ENCODE assay signal across 1 cellular context in the genomic region with DNA sequence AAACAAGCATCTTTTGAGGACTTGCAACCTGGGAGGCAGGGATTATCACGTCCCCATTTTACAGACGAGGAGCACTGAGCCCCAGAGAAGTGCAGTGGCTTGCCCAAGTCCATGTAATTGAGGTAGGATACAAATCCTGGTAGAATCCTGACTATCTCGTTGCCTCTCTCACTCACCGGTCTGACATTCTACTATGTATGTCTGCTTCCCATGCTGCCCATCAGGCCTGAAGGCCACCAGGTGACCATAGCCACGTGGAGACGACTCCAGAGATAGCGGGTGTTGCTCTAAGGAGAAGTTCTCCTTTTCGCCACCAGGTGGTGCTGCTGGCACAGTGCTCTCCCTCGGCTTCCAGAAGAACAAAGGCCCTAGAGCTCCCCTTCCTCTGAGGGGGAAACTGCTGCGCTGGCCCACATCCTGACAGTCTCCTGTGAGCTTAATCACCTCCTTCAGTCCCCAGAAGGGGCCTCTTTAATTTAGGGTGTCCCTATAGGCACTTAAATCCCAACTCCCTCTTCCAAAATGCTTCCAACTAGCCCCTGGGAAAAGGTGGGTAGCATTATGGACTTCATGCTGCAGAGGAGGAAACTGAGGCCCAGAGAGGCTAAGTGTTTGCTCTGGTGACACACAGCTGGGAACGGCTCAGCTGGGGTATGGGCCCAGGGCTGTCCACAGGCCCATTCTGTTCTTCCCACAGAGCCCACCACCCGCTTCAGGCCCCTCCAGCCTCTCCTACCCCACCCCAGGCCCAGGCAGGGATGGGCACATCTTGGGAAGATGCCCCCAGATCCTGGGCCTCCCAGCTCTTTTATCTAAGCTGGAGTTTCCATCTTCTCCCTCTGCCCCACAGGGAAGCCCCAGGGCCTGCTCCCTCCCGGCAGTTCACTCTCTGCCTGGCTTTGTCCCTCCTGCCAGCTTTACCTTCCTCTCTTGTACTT.
TF ChIP-seq lines count a peak whose summit lies in the region.

No MANE protein-coding gene starts in this region.

TF ChIP-seq in HepG2, 621 proteins besides CTCF, POLR2A, EP300 and RAD21 (continues in another document):
- TF ChIP-seq SKI (IDR thresholded peaks at IDR 0.05; ENCODE audit: partially characterized antibody) = peak; percentile 18
- no peak for TF ChIP-seq HCFC1 (IDR thresholded peaks at IDR 0.05; ENCODE audit: low read depth, low read length)
- peak; percentile 56 for TF ChIP-seq SALL1 (CRISPR knock-in tag; IDR thresholded peaks at IDR 0.05)
- TF ChIP-seq ZFX (CRISPR knock-in tag; IDR thresholded peaks at IDR 0.05; ENCODE audit: low read depth) = 0 out of 2 replicates have a peak, but pooled peaks have one; percentile 39
- TF ChIP-seq, protein P1, sequence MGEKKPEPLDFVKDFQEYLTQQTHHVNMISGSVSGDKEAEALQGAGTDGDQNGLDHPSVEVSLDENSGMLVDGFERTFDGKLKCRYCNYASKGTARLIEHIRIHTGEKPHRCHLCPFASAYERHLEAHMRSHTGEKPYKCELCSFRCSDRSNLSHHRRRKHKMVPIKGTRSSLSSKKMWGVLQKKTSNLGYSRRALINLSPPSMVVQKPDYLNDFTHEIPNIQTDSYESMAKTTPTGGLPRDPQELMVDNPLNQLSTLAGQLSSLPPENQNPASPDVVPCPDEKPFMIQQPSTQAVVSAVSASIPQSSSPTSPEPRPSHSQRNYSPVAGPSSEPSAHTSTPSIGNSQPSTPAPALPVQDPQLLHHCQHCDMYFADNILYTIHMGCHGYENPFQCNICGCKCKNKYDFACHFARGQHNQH (CRISPR knock-in tag; IDR thresholded peaks at IDR 0.05) = 0 out of 2 replicates have a peak, but pooled peaks have one; percentile 32
- no peak for TF ChIP-seq TEAD3 (CRISPR knock-in tag; optimal IDR thresholded peaks at IDR 0.05; ENCODE audit: borderline replicate concordance)
- TF ChIP-seq IRF2 (CRISPR knock-in tag; IDR thresholded peaks at IDR 0.05) = 0 out of 2 replicates have a peak, but pooled peaks have one; percentile 59
- no peak for TF ChIP-seq ZNF468 (CRISPR knock-in tag; IDR thresholded peaks at IDR 0.05)
- no peak for TF ChIP-seq JUND (CRISPR knock-in tag; IDR thresholded peaks at IDR 0.05)
- 0 out of 2 replicates have a peak, but pooled peaks have one; percentile 3 for TF ChIP-seq SMAD1 (CRISPR knock-in tag; IDR thresholded peaks at IDR 0.05; ENCODE audit: borderline replicate concordance, low read depth)
- TF ChIP-seq FOSL2 (CRISPR knock-in tag; IDR thresholded peaks at IDR 0.05) = peak; percentile 34; the same call in 1 of the 2 replicates
- TF ChIP-seq GABPA (IDR thresholded peaks at IDR 0.05; ENCODE audit: low read depth, low read length) = no peak
- 0 out of 2 replicates have a peak, but pooled peaks have one; percentile 15 for TF ChIP-seq GABPA (CRISPR knock-in tag; IDR thresholded peaks at IDR 0.05; ENCODE audit: low read depth)
- TF ChIP-seq, protein P2, sequence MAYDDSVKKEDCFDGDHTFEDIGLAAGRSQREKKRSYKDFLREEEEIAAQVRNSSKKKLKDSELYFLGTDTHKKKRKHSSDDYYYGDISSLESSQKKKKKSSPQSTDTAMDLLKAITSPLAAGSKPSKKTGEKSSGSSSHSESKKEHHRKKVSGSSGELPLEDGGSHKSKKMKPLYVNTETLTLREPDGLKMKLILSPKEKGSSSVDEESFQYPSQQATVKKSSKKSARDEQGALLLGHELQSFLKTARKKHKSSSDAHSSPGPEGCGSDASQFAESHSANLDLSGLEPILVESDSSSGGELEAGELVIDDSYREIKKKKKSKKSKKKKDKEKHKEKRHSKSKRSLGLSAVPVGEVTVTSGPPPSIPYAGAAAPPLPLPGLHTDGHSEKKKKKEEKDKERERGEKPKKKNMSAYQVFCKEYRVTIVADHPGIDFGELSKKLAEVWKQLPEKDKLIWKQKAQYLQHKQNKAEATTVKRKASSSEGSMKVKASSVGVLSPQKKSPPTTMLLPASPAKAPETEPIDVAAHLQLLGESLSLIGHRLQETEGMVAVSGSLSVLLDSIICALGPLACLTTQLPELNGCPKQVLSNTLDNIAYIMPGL (CRISPR knock-in tag; IDR thresholded peaks at IDR 0.05; ENCODE audit: borderline replicate concordance in 1 of 2, low read depth in 1 of 2) = peak in 1 of 2 experiments; percentile 67; a peak in 2 of 4 replicates
- TF ChIP-seq FOXA3 (CRISPR knock-in tag; IDR thresholded peaks at IDR 0.05) = peak; percentile 37; the same call in 1 of the 2 replicates
- 0 out of 2 replicates have a peak, but pooled peaks have one; percentile 37 for TF ChIP-seq RNF2 (conservative IDR thresholded peaks at IDR 0.05; ENCODE audit: low read depth)
- TF ChIP-seq HNF4A (CRISPR knock-in tag; IDR thresholded peaks at IDR 0.05) = no peak
- peak; percentile 34; the same call in 1 of the 2 replicates for TF ChIP-seq SOX5 (CRISPR knock-in tag; IDR thresholded peaks at IDR 0.05; ENCODE audit: borderline replicate concordance)
- 0 out of 2 replicates have a peak, but pooled peaks have one; percentile 54 for TF ChIP-seq ZNF431 (CRISPR knock-in tag; IDR thresholded peaks at IDR 0.05; ENCODE audit: borderline replicate concordance, low read depth)
- TF ChIP-seq SAFB2 (CRISPR knock-in tag; IDR thresholded peaks at IDR 0.05; ENCODE audit: borderline replicate concordance, low read depth) = peak; percentile 16; the same call in 1 of the 2 replicates
- TF ChIP-seq, protein P3, sequence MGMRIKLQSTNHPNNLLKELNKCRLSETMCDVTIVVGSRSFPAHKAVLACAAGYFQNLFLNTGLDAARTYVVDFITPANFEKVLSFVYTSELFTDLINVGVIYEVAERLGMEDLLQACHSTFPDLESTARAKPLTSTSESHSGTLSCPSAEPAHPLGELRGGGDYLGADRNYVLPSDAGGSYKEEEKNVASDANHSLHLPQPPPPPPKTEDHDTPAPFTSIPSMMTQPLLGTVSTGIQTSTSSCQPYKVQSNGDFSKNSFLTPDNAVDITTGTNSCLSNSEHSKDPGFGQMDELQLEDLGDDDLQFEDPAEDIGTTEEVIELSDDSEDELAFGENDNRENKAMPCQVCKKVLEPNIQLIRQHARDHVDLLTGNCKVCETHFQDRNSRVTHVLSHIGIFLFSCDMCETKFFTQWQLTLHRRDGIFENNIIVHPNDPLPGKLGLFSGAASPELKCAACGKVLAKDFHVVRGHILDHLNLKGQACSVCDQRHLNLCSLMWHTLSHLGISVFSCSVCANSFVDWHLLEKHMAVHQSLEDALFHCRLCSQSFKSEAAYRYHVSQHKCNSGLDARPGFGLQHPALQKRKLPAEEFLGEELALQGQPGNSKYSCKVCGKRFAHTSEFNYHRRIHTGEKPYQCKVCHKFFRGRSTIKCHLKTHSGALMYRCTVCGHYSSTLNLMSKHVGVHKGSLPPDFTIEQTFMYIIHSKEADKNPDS (CRISPR knock-in tag; IDR thresholded peaks at IDR 0.05) = no peak
- TF ChIP-seq, protein P4, sequence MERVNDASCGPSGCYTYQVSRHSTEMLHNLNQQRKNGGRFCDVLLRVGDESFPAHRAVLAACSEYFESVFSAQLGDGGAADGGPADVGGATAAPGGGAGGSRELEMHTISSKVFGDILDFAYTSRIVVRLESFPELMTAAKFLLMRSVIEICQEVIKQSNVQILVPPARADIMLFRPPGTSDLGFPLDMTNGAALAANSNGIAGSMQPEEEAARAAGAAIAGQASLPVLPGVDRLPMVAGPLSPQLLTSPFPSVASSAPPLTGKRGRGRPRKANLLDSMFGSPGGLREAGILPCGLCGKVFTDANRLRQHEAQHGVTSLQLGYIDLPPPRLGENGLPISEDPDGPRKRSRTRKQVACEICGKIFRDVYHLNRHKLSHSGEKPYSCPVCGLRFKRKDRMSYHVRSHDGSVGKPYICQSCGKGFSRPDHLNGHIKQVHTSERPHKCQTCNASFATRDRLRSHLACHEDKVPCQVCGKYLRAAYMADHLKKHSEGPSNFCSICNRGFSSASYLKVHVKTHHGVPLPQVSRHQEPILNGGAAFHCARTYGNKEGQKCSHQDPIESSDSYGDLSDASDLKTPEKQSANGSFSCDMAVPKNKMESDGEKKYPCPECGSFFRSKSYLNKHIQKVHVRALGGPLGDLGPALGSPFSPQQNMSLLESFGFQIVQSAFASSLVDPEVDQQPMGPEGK (CRISPR knock-in tag; IDR thresholded peaks at IDR 0.05) = peak; percentile 30; the same call in 1 of the 2 replicates
- TF ChIP-seq GABPB1 (CRISPR knock-in tag; IDR thresholded peaks at IDR 0.05) = 0 out of 2 replicates have a peak, but pooled peaks have one; percentile 23
- TF ChIP-seq YEATS4 (CRISPR knock-in tag; IDR thresholded peaks at IDR 0.05; ENCODE audit: borderline replicate concordance) = peak; percentile 29; the same call in 1 of the 2 replicates
- TF ChIP-seq SIN3A (IDR thresholded peaks at IDR 0.05; ENCODE audit: borderline replicate concordance, low read depth, low read length) = peak; percentile 58; the same call in 1 of the 2 replicates
- no peak for TF ChIP-seq SP1 (IDR thresholded peaks at IDR 0.05)
- 0 out of 2 replicates have a peak, but pooled peaks have one; percentile 23 for TF ChIP-seq SP1 (CRISPR knock-in tag; IDR thresholded peaks at IDR 0.05)
- no peak for TF ChIP-seq ZFP90 (CRISPR knock-in tag; IDR thresholded peaks at IDR 0.05; ENCODE audit: borderline replicate concordance)
- TF ChIP-seq DNMT1 (CRISPR knock-in tag; IDR thresholded peaks at IDR 0.05) = no peak
- 0 out of 2 replicates have a peak, but pooled peaks have one; percentile 6 for TF ChIP-seq BHLHE40 (IDR thresholded peaks at IDR 0.05; ENCODE audit: low read length)
- TF ChIP-seq FOXA1 (IDR thresholded peaks at IDR 0.05) = no peak
- peak; percentile 15; the same call in 1 of the 2 replicates for TF ChIP-seq FOXA1 (CRISPR knock-in tag; IDR thresholded peaks at IDR 0.05)
- peak; percentile 93 for TF ChIP-seq SMC3 (IDR thresholded peaks at IDR 0.05; ENCODE audit: low read length)
- peak; percentile 53; the same call in 1 of the 2 replicates for TF ChIP-seq TFE3 (CRISPR knock-in tag; IDR thresholded peaks at IDR 0.05)
- no peak for TF ChIP-seq ZFAT (CRISPR knock-in tag; conservative IDR thresholded peaks at IDR 0.05)
- TF ChIP-seq ZNF720 (CRISPR knock-in tag; IDR thresholded peaks at IDR 0.05) = no peak
- TF ChIP-seq NRL (CRISPR knock-in tag; IDR thresholded peaks at IDR 0.05; ENCODE audit: borderline replicate concordance) = no peak
- TF ChIP-seq KAT8 (CRISPR knock-in tag; IDR thresholded peaks at IDR 0.05) = peak; percentile 51; the same call in 1 of the 2 replicates
- no peak for TF ChIP-seq ZNF20 (CRISPR knock-in tag; IDR thresholded peaks at IDR 0.05)
- peak; percentile 49; the same call in 1 of the 2 replicates for TF ChIP-seq ETV5 (CRISPR knock-in tag; IDR thresholded peaks at IDR 0.05; ENCODE audit: borderline replicate concordance)
- peak; percentile 39; the same call in 1 of the 2 replicates for TF ChIP-seq ZFP91 (CRISPR knock-in tag; IDR thresholded peaks at IDR 0.05; ENCODE audit: borderline replicate concordance)
- peak; percentile 71 for TF ChIP-seq ZNF296 (CRISPR knock-in tag; conservative IDR thresholded peaks at IDR 0.05)
- TF ChIP-seq PRMT3 (CRISPR knock-in tag; IDR thresholded peaks at IDR 0.05; ENCODE audit: borderline replicate concordance, low read depth) = no peak
- 0 out of 2 replicates have a peak, but pooled peaks have one; percentile 43 for TF ChIP-seq ZNF280D (CRISPR knock-in tag; IDR thresholded peaks at IDR 0.05)
- peak; percentile 25; the same call in 1 of the 2 replicates for TF ChIP-seq HOXA3 (CRISPR knock-in tag; IDR thresholded peaks at IDR 0.05)
- TF ChIP-seq SMAD9 (CRISPR knock-in tag; IDR thresholded peaks at IDR 0.05) = no peak
